31 cellular contexts compared by ENCODE assay signal in genomic region chr21:33755354-33755753, GRCh38.
"Had no signal": no experiment of that assay in that cellular context is flagged by ENCODE, and none has a peak within 500 bp of the region (broad histone marks: within the 10 kb centered on the region; RNA-seq: fewer than 3 reads in every experiment).

No MANE protein-coding gene starts in this region.

- H3K9ac ChIP-seq: SK-N-SH had no signal

- H3K27me3 Mint-ChIP-seq: activated CD8-positive, alpha-beta T cell treated with anti-CD3 and anti-CD28 coated beads for 36 hours; activated naive CD4-positive, alpha-beta T cell treated with anti-CD3 and anti-CD28 coated beads, Interleukin-2, amount 50 U/mL, for 24 hours had no signal

- H3K27me3 ChIP-seq: Peyer's patch, SJSA1 had no signal

- H3K9me3 ChIP-seq: Peyer's patch, SJSA1, SK-N-SH had no signal

- H3K4me1 Mint-ChIP-seq: activated CD4-positive, alpha-beta T cell treated with anti-CD3 and anti-CD28 coated beads, Interleukin-2, amount 10 ng/mL, durations not matched to agents 24 days and 14 days; activated naive CD4-positive, alpha-beta T cell treated with anti-CD3 and anti-CD28 coated beads, Interleukin-2, amount 50 U/mL, for 24 hours; activated naive CD8-positive, alpha-beta T cell treated with anti-CD3 and anti-CD28 coated beads, Interleukin-2, amount 10 ng/mL, durations not matched to agents 7 days and 5 days had no signal

- H3K27ac ChIP-seq: Peyer's patch, SJSA1, WERI-Rb-1 had no signal

- H3K9me3 Mint-ChIP-seq: activated CD4-positive, alpha-beta T cell treated with anti-CD3 and anti-CD28 coated beads, Interleukin-2, amount 10 ng/mL, durations not matched to agents 24 days and 14 days; activated CD8-positive, alpha-beta T cell treated with anti-CD3 and anti-CD28 coated beads for 36 hours; activated naive CD4-positive, alpha-beta T cell treated with anti-CD3 and anti-CD28 coated beads, Interleukin-2, amount 50 U/mL, for 24 hours; activated naive CD8-positive, alpha-beta T cell treated with anti-CD3 and anti-CD28 coated beads, Interleukin-2, amount 10 ng/mL, durations not matched to agents 7 days and 5 days; activated T-helper 2 cell treated with anti-CD3 and anti-CD28 coated beads, Interferon-gamma antibody, Interleukin-2, Interleukin-4, amounts not matched to agents 10 μg/mL and 5 μg/mL and 100 μg/mL, durations not matched to agents 14 hours and 24 hours and 36 hours; brain; T-helper 1 cell treated with Interleukin-12 subunit alpha and Interleukin-12 subunit beta and Interleukin-4 antibody, amounts not matched to agents 30 μg/mL and 1 μg/mL, for 36 hours; T-helper 2 cell treated with Interferon-gamma antibody and Interleukin-4, amounts not matched to agents 5 μg/mL and 100 μg/mL, for 36 hours had no signal

- H3K4me1 ChIP-seq: Peyer's patch had no signal

- H3K4me3 ChIP-seq: Peyer's patch, SJSA1 had no signal

- H3K27ac Mint-ChIP-seq: activated CD4-positive, alpha-beta T cell treated with anti-CD3 and anti-CD28 coated beads, Interleukin-2, amount 10 ng/mL, durations not matched to agents 24 days and 14 days; activated CD8-positive, alpha-beta T cell treated with anti-CD3 and anti-CD28 coated beads for 36 hours; activated naive CD4-positive, alpha-beta T cell treated with anti-CD3 and anti-CD28 coated beads, Interleukin-2, amount 50 U/mL, for 24 hours; activated naive CD8-positive, alpha-beta T cell treated with anti-CD3 and anti-CD28 coated beads, Interleukin-2, amount 10 ng/mL, durations not matched to agents 7 days and 5 days; activated T-helper 2 cell treated with anti-CD3 and anti-CD28 coated beads, Interferon-gamma antibody, Interleukin-2, Interleukin-4, amounts not matched to agents 10 μg/mL and 5 μg/mL and 100 μg/mL, durations not matched to agents 14 hours and 24 hours and 36 hours; T-helper 1 cell treated with Interleukin-12 subunit alpha and Interleukin-12 subunit beta and Interleukin-4 antibody, amounts not matched to agents 30 μg/mL and 1 μg/mL, for 36 hours; T-helper 2 cell treated with Interferon-gamma antibody and Interleukin-4, amounts not matched to agents 5 μg/mL and 100 μg/mL, for 36 hours had no signal

- H3K4me3 Mint-ChIP-seq: activated CD4-positive, alpha-beta T cell treated with anti-CD3 and anti-CD28 coated beads, Interleukin-2, amount 10 ng/mL, durations not matched to agents 24 days and 14 days; activated CD8-positive, alpha-beta T cell treated with anti-CD3 and anti-CD28 coated beads for 36 hours; activated naive CD4-positive, alpha-beta T cell treated with anti-CD3 and anti-CD28 coated beads, Interleukin-2, amount 50 U/mL, for 24 hours; activated naive CD8-positive, alpha-beta T cell treated with anti-CD3 and anti-CD28 coated beads, Interleukin-2, amount 10 ng/mL, durations not matched to agents 7 days and 5 days; brain; T-helper 1 cell treated with Interleukin-12 subunit alpha and Interleukin-12 subunit beta and Interleukin-4 antibody, amounts not matched to agents 30 μg/mL and 1 μg/mL, for 36 hours; T-helper 2 cell treated with Interferon-gamma antibody and Interleukin-4, amounts not matched to agents 5 μg/mL and 100 μg/mL, for 36 hours had no signal

- DNase-seq: activated CD4-positive, alpha-beta T cell treated with anti-CD3 and anti-CD28 coated beads, Interleukin-2, amount 10 ng/mL, durations not matched to agents 24 days and 14 days; activated CD4-positive, alpha-beta T cell treated with anti-CD3 and anti-CD28 coated beads, Interleukin-2, amount 50 U/mL, for 4 hours; activated CD8-positive, alpha-beta T cell treated with anti-CD3 and anti-CD28 coated beads for 36 hours; activated gamma-delta T cell; activated naive CD4-positive, alpha-beta T cell treated with Interleukin-2 at 50 U/mL for 16 hours; activated naive CD8-positive, alpha-beta T cell treated with anti-CD3 and anti-CD28 coated beads, Interleukin-2, amount 10 ng/mL, durations not matched to agents 7 days and 5 days; activated T-cell treated with anti-CD3 and anti-CD28 coated beads, Interleukin-2, amount 50 U/mL, for 1 hour; central memory CD4-positive, alpha-beta T cell; Karpas-422; KBM-7; NCI-H1105 treated with DMSO at 0.1 percent for 48 hours; NCI-H1436; NCI-H1694; NCI-H1930; NCI-H2171; NCI-H446; NCI-H524; NCI-H69; NCI-H82; PC-3; Peyer's patch; RPMI8226; SHP77 treated with DMSO at 0.1 percent for 48 hours; SK-N-SH; WERI-Rb-1 had no signal

- ATAC-seq: activated CD8-positive, alpha-beta T cell treated with anti-CD3 and anti-CD28 coated beads for 36 hours; PC-3 had no signal

- H3K36me3 Mint-ChIP-seq: activated naive CD4-positive, alpha-beta T cell treated with anti-CD3 and anti-CD28 coated beads, Interleukin-2, amount 50 U/mL, for 24 hours; activated naive CD8-positive, alpha-beta T cell treated with anti-CD3 and anti-CD28 coated beads, Interleukin-2, amount 10 ng/mL, durations not matched to agents 7 days and 5 days had no signal
